ENCODE assay signal across 14 cellular contexts in the genomic region with DNA sequence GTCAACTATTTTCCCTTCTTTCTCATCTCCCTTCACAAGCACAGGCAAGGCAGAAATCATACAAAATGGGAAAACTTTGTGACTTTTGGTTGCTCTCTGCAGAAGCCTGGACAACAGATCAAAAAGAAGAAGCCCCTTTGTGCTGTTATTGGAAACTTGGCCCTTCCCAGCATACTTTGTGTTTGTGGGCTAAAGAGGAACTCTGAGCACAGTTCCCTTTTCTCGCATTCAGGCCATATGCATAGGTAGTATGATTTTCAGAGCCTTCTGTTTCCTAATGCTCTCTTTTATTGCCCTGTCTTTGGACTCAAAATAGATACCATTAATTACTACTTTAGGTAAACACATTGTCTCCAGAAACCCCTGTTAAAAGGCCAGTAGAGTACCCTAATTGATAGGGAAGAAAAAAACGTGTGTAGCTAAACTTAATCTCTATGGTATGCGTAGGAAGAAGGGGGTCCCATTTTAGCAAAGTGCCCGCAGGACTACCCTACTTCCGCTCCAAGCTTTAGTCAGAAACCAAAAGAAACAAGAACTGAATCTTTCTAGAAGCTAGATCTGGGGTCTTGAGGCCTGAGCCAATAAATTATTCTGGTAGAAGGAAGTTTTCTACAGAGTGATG. TPM values are rescaled to one million over a fixed set of nuclear protein-coding genes. Genes with fewer than 3 reads are reported as not detected.
DNase-seq lines count a peak whose midpoint lies in the region; ATAC-seq and TF ChIP-seq lines count a peak whose summit lies in the region.
"Had no signal": no experiment of that assay in that cellular context is flagged by ENCODE, and none has a peak within 500 bp of the region (broad histone marks: within the 10 kb centered on the region; RNA-seq: fewer than 3 reads in every experiment).

No MANE protein-coding gene starts in this region.

- ATAC-seq in HG03432 (IDR thresholded peaks at IDR 0.05; ENCODE audit: unreplicated experiment) = peak; percentile 33
- no peak for ATAC-seq in activated CD8-positive, alpha-beta T cell treated with anti-CD3 and anti-CD28 coated beads for 36 hours
- ATAC-seq: A549 had no signal

- intact Hi-C loops in activated CD4-positive, alpha-beta T cell treated with anti-CD3 and anti-CD28 coated beads, Interleukin-2, amount 10 ng/mL, durations not matched to agents 24 days and 14 days (cut with micrococcal nuclease) = loop anchor here (10.0 kb wide), 2 partner anchors 191 to 711 kb away; no protein-coding TSS in a partner anchor
- intact Hi-C loops in activated CD8-positive, alpha-beta T cell treated with anti-CD3 and anti-CD28 coated beads for 36 hours (cut with micrococcal nuclease) = no loop called here

- no peak overlapping the region for H3K9ac ChIP-seq in skeletal muscle tissue (ENCODE audit: low read depth in 1 of 3, low read length in 3 of 3)

- H3K4me3 ChIP-seq in skeletal muscle tissue (ENCODE audit: low read length in 3 of 3) = no peak overlapping the region
- H3K4me3 ChIP-seq: A549, vagina had no signal

- CTCF ChIA-PET in activated CD8-positive, alpha-beta T cell treated with anti-CD3 and anti-CD28 coated beads for 36 hours (lab: Charles Lee) = no interaction called here

- no peaks in the 10 kb centered on the region for H3K27me3 Mint-ChIP-seq in activated CD4-positive, alpha-beta T cell treated with anti-CD3 and anti-CD28 coated beads, Interleukin-2, amount 10 ng/mL, durations not matched to agents 24 days and 14 days
- H3K27me3 Mint-ChIP-seq in activated CD8-positive, alpha-beta T cell treated with anti-CD3 and anti-CD28 coated beads for 36 hours = no peaks in the 10 kb centered on the region

- H3K36me3 ChIP-seq in skeletal muscle tissue (ENCODE audit: control insufficient read depth in 3 of 3, insufficient read depth in 3 of 3, low read length in 3 of 3) = no peaks in the 10 kb centered on the region
- H3K36me3 ChIP-seq: vagina had no signal

- peaks cover 0 to 1% (median 0%) of the 10 kb centered on the region in 3 donors for H3K4me1 ChIP-seq in skeletal muscle tissue (ENCODE audit: control insufficient read depth in 3 of 3, insufficient read depth in 3 of 3, low read length in 3 of 3)
- H3K4me1 ChIP-seq: A549, vagina had no signal

- no peak overlapping the region for H3K4me3 Mint-ChIP-seq in activated CD4-positive, alpha-beta T cell treated with anti-CD3 and anti-CD28 coated beads, Interleukin-2, amount 10 ng/mL, durations not matched to agents 24 days and 14 days
- H3K4me3 Mint-ChIP-seq in activated CD8-positive, alpha-beta T cell treated with anti-CD3 and anti-CD28 coated beads for 36 hours = no peak overlapping the region

- H3K27ac ChIP-seq in skeletal muscle tissue (ENCODE audit: low read depth, low read length) = peak overlapping the region; percentile 5
- H3K27ac ChIP-seq: A549, vagina had no signal

- POLR2A ChIA-PET in activated CD8-positive, alpha-beta T cell treated with anti-CD3 and anti-CD28 coated beads for 36 hours (lab: Charles Lee) = no interaction called here

- DNase-seq in activated CD4-positive, alpha-beta T cell treated with anti-CD3 and anti-CD28 coated beads, Interleukin-2, amount 10 ng/mL, durations not matched to agents 24 days and 14 days = no peak
- no peak for DNase-seq in activated CD4-positive, alpha-beta T cell treated with anti-CD3 and anti-CD28 coated beads for 4 hours
- no peak for DNase-seq in activated CD8-positive, alpha-beta T cell treated with anti-CD3 and anti-CD28 coated beads for 36 hours
- DNase-seq in dedifferentiated amniotic fluid mesenchymal stem cell (ENCODE audit: extremely low spot score) = no peak
- DNase-seq in stimulated activated CD4-positive, alpha-beta T cell treated with anti-CD3 and anti-CD28 coated beads, Interleukin-12 subunit alpha, Interleukin-12 subunit beta, amount 100 ng/mL, for 4 hours = no peak
- no peak for DNase-seq in NCI-H1417 (lab: John Stamatoyannopoulos, UW)
- DNase-seq: activated naive CD4-positive, alpha-beta T cell; GF-D8; NCI-H2081 had no signal

- H3K27me3 ChIP-seq in skeletal muscle tissue (ENCODE audit: control insufficient read depth in 3 of 3, insufficient read depth in 3 of 3, low read length in 3 of 3) = no peaks in the 10 kb centered on the region
- H3K27me3 ChIP-seq: vagina had no signal

- H3K9me3 ChIP-seq in skeletal muscle tissue (ENCODE audit: control insufficient read depth in 3 of 3, low read length in 3 of 3) = no peaks in the 10 kb centered on the region
- H3K9me3 ChIP-seq: A549, vagina had no signal

- peaks cover 8% of the 10 kb centered on the region for H3K36me3 Mint-ChIP-seq in activated CD4-positive, alpha-beta T cell treated with anti-CD3 and anti-CD28 coated beads, Interleukin-2, amount 10 ng/mL, durations not matched to agents 24 days and 14 days (ENCODE audit: low read depth)
- H3K36me3 Mint-ChIP-seq in activated CD8-positive, alpha-beta T cell treated with anti-CD3 and anti-CD28 coated beads for 36 hours (ENCODE audit: low read depth) = peaks cover 2% of the 10 kb centered on the region

- H3K4me1 Mint-ChIP-seq in activated CD4-positive, alpha-beta T cell treated with anti-CD3 and anti-CD28 coated beads, Interleukin-2, amount 10 ng/mL, durations not matched to agents 24 days and 14 days = peaks cover 50% of the 10 kb centered on the region
- peaks cover 66% of the 10 kb centered on the region for H3K4me1 Mint-ChIP-seq in activated CD8-positive, alpha-beta T cell treated with anti-CD3 and anti-CD28 coated beads for 36 hours (ENCODE audit: low read depth)

- H3K9me3 Mint-ChIP-seq in activated CD4-positive, alpha-beta T cell treated with anti-CD3 and anti-CD28 coated beads, Interleukin-2, amount 10 ng/mL, durations not matched to agents 24 days and 14 days = no peaks in the 10 kb centered on the region
- H3K9me3 Mint-ChIP-seq in activated CD8-positive, alpha-beta T cell treated with anti-CD3 and anti-CD28 coated beads for 36 hours = no peaks in the 10 kb centered on the region

- H3K27ac Mint-ChIP-seq in activated CD4-positive, alpha-beta T cell treated with anti-CD3 and anti-CD28 coated beads, Interleukin-2, amount 10 ng/mL, durations not matched to agents 24 days and 14 days = peak overlapping the region; percentile 49
- peak overlapping the region; percentile 67 for H3K27ac Mint-ChIP-seq in activated CD8-positive, alpha-beta T cell treated with anti-CD3 and anti-CD28 coated beads for 36 hours

- no peak for TF ChIP-seq CTCF in activated CD8-positive, alpha-beta T cell treated with anti-CD3 and anti-CD28 coated beads for 36 hours (IDR thresholded peaks at IDR 0.05)

RNA-seq across cellular contexts. Expression of gene VSIG4, which starts 26.6 kb away (rescaled TPM):
- not detected in 2 replicates for total RNA-seq in activated CD4-positive, alpha-beta T cell treated with anti-CD3 and anti-CD28 coated beads, Interleukin-2, amount 10 ng/mL, durations not matched to agents 24 days and 14 days
- under 1 TPM in 1 of 2 experiments, not detected in 1; 0.23 TPM for total RNA-seq in activated CD8-positive, alpha-beta T cell treated with anti-CD3 and anti-CD28 coated beads for 36 hours
- 37.1 TPM for total RNA-seq in skeletal muscle tissue
- total RNA-seq: T-helper 2 cell treated with Interferon-gamma antibody and Interleukin-4, amounts not matched to agents 100 ng/mL and 5 ng/mL, for 36 hours had no signal

Comparison
In these comparisons a context has a peak if more than half of its experiments do, and no peak if none do; other contexts are left out.
1. RNA of gene VSIG4, which starts 26.6 kb away (total RNA-seq): 37.1 TPM in skeletal muscle tissue (single experiment); 0.23 TPM in activated CD8-positive, alpha-beta T cell treated with anti-CD3 and anti-CD28 coated beads for 36 hours and not detected in activated CD4-positive, alpha-beta T cell treated with anti-CD3 and anti-CD28 coated beads, Interleukin-2, amount 10 ng/mL, durations not matched to agents 24 days and 14 days; every median in the first group is over 10 times any median in the second.